Comparison of ENCODE assay signal across 19 cellular contexts in genomic region chr12:2588345-2588744, GRCh38.
"Had no signal": no experiment of that assay in that cellular context is flagged by ENCODE, and none has a peak within 500 bp of the region (broad histone marks: within the 10 kb centered on the region; RNA-seq: fewer than 3 reads in every experiment).

No MANE protein-coding gene starts in this region.

- H3K27me3 ChIP-seq: ascending aorta, gastroesophageal sphincter had no signal

- H3K9me3 ChIP-seq: ascending aorta, neutrophil had no signal

- H2AFZ ChIP-seq: parathyroid adenoma had no signal

- H3K27ac ChIP-seq: ascending aorta, gastroesophageal sphincter, heart left ventricle, lower lobe of right lung, neutrophil, parathyroid adenoma, spleen had no signal

- H3K36me3 ChIP-seq: neutrophil had no signal

- DNase-seq: activated CD4-positive, alpha-beta T cell treated with anti-CD3 and anti-CD28 coated beads, Interleukin-2, amount 10 ng/mL, durations not matched to agents 24 days and 14 days; activated CD8-positive, alpha-beta T cell treated with anti-CD3 and anti-CD28 coated beads for 36 hours; activated T-cell treated with anti-CD3 and anti-CD28 coated beads, Interleukin-2, amount 50 U/mL, for 24 hours; effector CD4-positive, alpha-beta T cell; islet precursor cell; left colon; lower lobe of right lung; natural killer cell; spleen; stimulated activated naive B cell treated with anti-CD40 and anti-IgM and Interleukin-4, amounts not matched to agents 10 μg/mL and 1 μg/mL and 100 μg/mL, for 72 hours; T-helper 1 cell; T-helper 9 cell had no signal

- ATAC-seq: activated CD8-positive, alpha-beta T cell treated with anti-CD3 and anti-CD28 coated beads for 36 hours; esophagus mucosa; gastroesophageal sphincter; left colon; lower lobe of right lung; natural killer cell; sciatic nerve; stimulated activated naive B cell treated with anti-CD40 and anti-IgM and Interleukin-4, amounts not matched to agents 10 μg/mL and 1 μg/mL and 100 μg/mL, for 72 hours had no signal

- H3K4me1 ChIP-seq: parathyroid adenoma had no signal

- H3K4me3 ChIP-seq: ascending aorta, gastroesophageal sphincter, heart left ventricle, lower lobe of right lung, spleen had no signal

- H3K9ac ChIP-seq: parathyroid adenoma had no signal

- H3K79me2 ChIP-seq: parathyroid adenoma had no signal
